Comparison of ENCODE assay signal across 7 cellular contexts in genomic region chr13:113862191-113862765, GRCh38. TPM values are rescaled to one million over a fixed set of nuclear protein-coding genes. Genes with fewer than 3 reads are reported as not detected.
DNase-seq lines count a peak whose midpoint lies in the region; ATAC-seq lines count a peak whose summit lies in the region.

No MANE protein-coding gene starts in this region.

- peak overlapping the region; percentile 50 for H3K4me3 ChIP-seq in iPS-11a (ENCODE audit: low read depth, low read length)

- no peak for ATAC-seq in activated naive CD8-positive, alpha-beta T cell treated with anti-CD3 and anti-CD28 coated beads, Interleukin-2, amount 50 U/mL, for 24 hours
- no peak for ATAC-seq in stimulated activated memory B cell treated with anti-CD40 and anti-IgM and Interleukin-4, amounts not matched to agents 10 μg/mL and 1 μg/mL and 100 μg/mL, for 72 hours

- H3K27ac Mint-ChIP-seq in activated naive CD8-positive, alpha-beta T cell treated with anti-CD3 and anti-CD28 coated beads, Interleukin-2, amount 50 U/mL, for 24 hours = no peak overlapping the region
- H3K27ac Mint-ChIP-seq in stimulated activated memory B cell treated with anti-CD40 and anti-IgM and Interleukin-4, amounts not matched to agents 10 μg/mL and 1 μg/mL and 100 μg/mL, for 72 hours = peak overlapping the region; percentile 91

- DNase-seq in HT1080 (ENCODE audit: low read depth) (peak; percentile 72), COLO829 (ENCODE audit: low spot score) (no peak), Kasumi-1 (lab: John Stamatoyannopoulos, UW) (no peak), NCI-H1436 treated with DMSO at 0.1 percent for 48 hours (lab: John Stamatoyannopoulos, UW) (no peak)
- DNase-seq in activated naive CD8-positive, alpha-beta T cell treated with anti-CD3 and anti-CD28 coated beads, Interleukin-2, amount 50 U/mL, for 24 hours = no peak

- peaks cover 43% of the 10 kb centered on the region for H3K27me3 Mint-ChIP-seq in activated naive CD8-positive, alpha-beta T cell treated with anti-CD3 and anti-CD28 coated beads, Interleukin-2, amount 50 U/mL, for 24 hours
- peaks cover 39% of the 10 kb centered on the region for H3K27me3 Mint-ChIP-seq in stimulated activated memory B cell treated with anti-CD40 and anti-IgM and Interleukin-4, amounts not matched to agents 10 μg/mL and 1 μg/mL and 100 μg/mL, for 72 hours

- H3K4me3 Mint-ChIP-seq in activated naive CD8-positive, alpha-beta T cell treated with anti-CD3 and anti-CD28 coated beads, Interleukin-2, amount 50 U/mL, for 24 hours = peak overlapping the region; percentile 50
- peak overlapping the region; percentile 91 for H3K4me3 Mint-ChIP-seq in stimulated activated memory B cell treated with anti-CD40 and anti-IgM and Interleukin-4, amounts not matched to agents 10 μg/mL and 1 μg/mL and 100 μg/mL, for 72 hours

- peaks cover 10% of the 10 kb centered on the region for H3K4me1 Mint-ChIP-seq in activated naive CD8-positive, alpha-beta T cell treated with anti-CD3 and anti-CD28 coated beads, Interleukin-2, amount 50 U/mL, for 24 hours
- peaks cover 42% of the 10 kb centered on the region for H3K4me1 Mint-ChIP-seq in stimulated activated memory B cell treated with anti-CD40 and anti-IgM and Interleukin-4, amounts not matched to agents 10 μg/mL and 1 μg/mL and 100 μg/mL, for 72 hours

- H3K36me3 Mint-ChIP-seq in activated naive CD8-positive, alpha-beta T cell treated with anti-CD3 and anti-CD28 coated beads, Interleukin-2, amount 50 U/mL, for 24 hours (ENCODE audit: low read depth) = no peaks in the 10 kb centered on the region
- peaks cover 37% of the 10 kb centered on the region for H3K36me3 Mint-ChIP-seq in stimulated activated memory B cell treated with anti-CD40 and anti-IgM and Interleukin-4, amounts not matched to agents 10 μg/mL and 1 μg/mL and 100 μg/mL, for 72 hours

- H3K9me3 Mint-ChIP-seq in activated naive CD8-positive, alpha-beta T cell treated with anti-CD3 and anti-CD28 coated beads, Interleukin-2, amount 50 U/mL, for 24 hours = peaks cover 11% of the 10 kb centered on the region
- H3K9me3 Mint-ChIP-seq in stimulated activated memory B cell treated with anti-CD40 and anti-IgM and Interleukin-4, amounts not matched to agents 10 μg/mL and 1 μg/mL and 100 μg/mL, for 72 hours = peaks cover 11% of the 10 kb centered on the region

RNA-seq across cellular contexts. Expression of gene GAS6, which starts 1.6 kb away (rescaled TPM):
- total RNA-seq in HT1080 (2014; rRNA removed; shearing (Covaris generic)) = 136 and 138 TPM in 2 replicates
- 338 and 350 TPM in 2 replicates for polyA plus RNA-seq in HT1080 (2015; cell fraction: cytosol; rRNA removed)
- 351 and 364 TPM in 2 replicates for polyA plus RNA-seq in HT1080 (2015; cell fraction: nucleus; rRNA removed)
